Comparison of ENCODE assay signal across 8 cellular contexts in genomic region chr19:51691122-51692064, GRCh38. TPM values are rescaled to one million over a fixed set of nuclear protein-coding genes. Genes with fewer than 3 reads are reported as not detected.
A peak's percentile ranks its signal among the peaks of the same experiment; 100 is the strongest.
DNase-seq lines count a peak whose midpoint lies in the region; ATAC-seq and TF ChIP-seq lines count a peak whose summit lies in the region.

No MANE protein-coding gene starts in this region.

- peak overlapping the region; percentile 46 to 85 (median 62) for H3K4me3 Mint-ChIP-seq in T-cell

- peaks cover 4 to 7% of the 10 kb centered on the region in 2 donors for H3K27me3 Mint-ChIP-seq in T-cell

- CTCF ChIA-PET in T-cell (lab: Charles Lee), result no interaction called here

- no peak for TF ChIP-seq POLR2A in prostate gland (IDR thresholded peaks at IDR 0.05)

- TF ChIP-seq CTCF in fibroblast of lung (conservative IDR thresholded peaks at IDR 0.05 in 1 of 2, IDR thresholded peaks at IDR 0.05 in 1 of 2; ENCODE audit: low read depth in 1 of 2, low read length in 2 of 2) (no peak), prostate gland (IDR thresholded peaks at IDR 0.05) (no peak)

- H3K9ac ChIP-seq in fibroblast of lung (ENCODE audit: insufficient read depth, low read length), result peak overlapping the region; percentile 53

- intact Hi-C loops in prostate gland (cut with DNase I), result loop anchor here (2.0 to 5.0 kb wide), 2 partner anchors 13 to 99 kb away; no protein-coding TSS in a partner anchor

- no peaks in the 10 kb centered on the region for H4K20me1 ChIP-seq in fibroblast of lung (ENCODE audit: control insufficient read depth, extremely low read depth, insufficient read depth, low read length)

- no peak overlapping the region for H2AFZ ChIP-seq in fibroblast of lung (ENCODE audit: low read length)

- H3K36me3 Mint-ChIP-seq in T-cell, result peaks cover 5% of the 10 kb centered on the region

- H3K4me3 ChIP-seq in fibroblast of lung (replicated peaks in 1 of 4; ENCODE audit: control extremely low read depth in 1 of 4, insufficient read depth in 1 of 4, low read depth in 3 of 4, low read length in 4 of 4) (peak overlapping the region; percentile 63 to 98 (median 76)), prostate gland (peak overlapping the region; percentile 70 to 99)

- peak overlapping the region; percentile 61 to 79 for H3K27ac Mint-ChIP-seq in T-cell

- H3K27me3 ChIP-seq in fibroblast of lung (ENCODE audit: control insufficient read depth, insufficient read depth, low read length) (no peaks in the 10 kb centered on the region), prostate gland (replicated peaks; ENCODE audit: insufficient read depth) (no peaks in the 10 kb centered on the region)

- peak overlapping the region; percentile 93 for H3K4me2 ChIP-seq in fibroblast of lung (ENCODE audit: extremely low read depth, insufficient read depth, low read length)

- H3K9me3 ChIP-seq in fibroblast of lung (ENCODE audit: control insufficient read depth, insufficient read depth, low read depth, low read length) (no peaks in the 10 kb centered on the region), prostate gland (no peaks in the 10 kb centered on the region)

- DNase-seq in DMS79 treated with DMSO at 0.1 percent for 48 hours (lab: John Stamatoyannopoulos, UW) (peak; percentile 28), DMS79 (lab: John Stamatoyannopoulos, UW) (no peak), T-cell (no peak), fibroblast of lung (ENCODE audit: low read depth in 2 of 2) (peak; percentile 75 to 78), prostate gland (ENCODE audit: low spot score) (no peak)

- peaks cover 14 to 27% (median 18%) of the 10 kb centered on the region in 3 donors for H3K4me1 Mint-ChIP-seq in T-cell

- ATAC-seq in T-cell (replicated peaks in 1 of 4), result peak in 1 of 4 experiments; percentile 2
- no peak for ATAC-seq in GM21528 (IDR thresholded peaks at IDR 0.05; ENCODE audit: low FRiP score, unreplicated experiment)
- no peak for ATAC-seq in GM21529 (IDR thresholded peaks at IDR 0.05; ENCODE audit: unreplicated experiment)
- ATAC-seq in HG02970 (IDR thresholded peaks at IDR 0.05; ENCODE audit: low FRiP score, unreplicated experiment), result no peak

- H3K36me3 ChIP-seq in fibroblast of lung (ENCODE audit: control insufficient read depth, insufficient read depth, low read length) (peaks cover 19% of the 10 kb centered on the region), prostate gland (no peaks in the 10 kb centered on the region)

- peaks cover 14% of the 10 kb centered on the region for H3K4me1 ChIP-seq in fibroblast of lung (ENCODE audit: control insufficient read depth, extremely low read depth, insufficient read depth, low read length)
- H3K4me1 ChIP-seq in prostate gland (replicated peaks), result peaks cover 7% of the 10 kb centered on the region

- H3K79me2 ChIP-seq in fibroblast of lung (ENCODE audit: control insufficient read depth, insufficient read depth, low read length), result peaks cover 68% of the 10 kb centered on the region

- H3K9me3 Mint-ChIP-seq in T-cell, result no peaks in the 10 kb centered on the region

- WGBS in prostate gland, result 10% methylated on average over 16 of the region's 16 CpGs

- peak overlapping the region; percentile 54 for H3K27ac ChIP-seq in fibroblast of lung (ENCODE audit: insufficient read depth, low read length)
- peak overlapping the region; percentile 94 to 98 for H3K27ac ChIP-seq in prostate gland

- POLR2A ChIA-PET in T-cell (lab: Charles Lee), result interaction anchor here in 1 of 2 donors (0.6 kb wide), 1 partner anchor 169 kb away, joined by 3 read pairs; no protein-coding TSS in a partner anchor

RNA-seq across cellular contexts. Expression of gene SPACA6, which starts 1.7 kb away (rescaled TPM):
- total RNA-seq in T-cell (1 to 10 TPM; 5.5 to 9.9 (median 6.9) TPM), fibroblast of lung (5.1 and 8.6 TPM in 2 replicates), prostate gland (10 to 100 TPM; 24.6 to 47.7 TPM)
- 2.8 and 5.5 TPM in 2 replicates for polyA plus RNA-seq in fibroblast of lung
- polyA plus RNA-seq in fibroblast of lung (2012), result 7.4 and 10.0 TPM in 2 replicates
- polyA minus RNA-seq in fibroblast of lung (ENCODE audit: low replicate concordance), result 8.7 and 12.1 TPM in 2 replicates

RNA-seq across cellular contexts. Expression of gene HAS1, which starts 32.4 kb away (rescaled TPM):
- total RNA-seq in T-cell (not detected), fibroblast of lung (not detected in 2 replicates), prostate gland (1 to 10 TPM in 1 of 2 donors, not detected in 1; 1.9 TPM)
- polyA plus RNA-seq in fibroblast of lung, result not detected in 2 replicates
- polyA plus RNA-seq in fibroblast of lung (2012), result not detected in 2 replicates
- not detected in 2 replicates for polyA minus RNA-seq in fibroblast of lung (ENCODE audit: low replicate concordance)

RNA-seq across cellular contexts. Expression of gene SIGLEC14, which starts 44.8 kb away (rescaled TPM):
- total RNA-seq in T-cell (1 to 10 TPM in 1 of 5 donors, under 1 TPM in 2, not detected in 2; 0.68 to 1.1 (median 0.93) TPM), fibroblast of lung (not detected in 2 replicates), prostate gland (1 to 10 TPM; 1.8 to 8.0 TPM)
- not detected in 2 replicates for polyA plus RNA-seq in fibroblast of lung
- not detected in 2 replicates for polyA plus RNA-seq in fibroblast of lung (2012)
- polyA minus RNA-seq in fibroblast of lung (ENCODE audit: low replicate concordance), result not detected in 2 replicates

Comparison
In these comparisons a context has a peak if more than half of its experiments do, and no peak if none do; other contexts are left out.
1. DNase-seq: peak in DMS79 treated with DMSO at 0.1 percent for 48 hours (single experiment) and fibroblast of lung (2 of 2); none in DMS79 (single experiment), T-cell (0 of 34) and prostate gland (single experiment).